ENCODE assay signal across 20 cellular contexts in the genomic region with DNA sequence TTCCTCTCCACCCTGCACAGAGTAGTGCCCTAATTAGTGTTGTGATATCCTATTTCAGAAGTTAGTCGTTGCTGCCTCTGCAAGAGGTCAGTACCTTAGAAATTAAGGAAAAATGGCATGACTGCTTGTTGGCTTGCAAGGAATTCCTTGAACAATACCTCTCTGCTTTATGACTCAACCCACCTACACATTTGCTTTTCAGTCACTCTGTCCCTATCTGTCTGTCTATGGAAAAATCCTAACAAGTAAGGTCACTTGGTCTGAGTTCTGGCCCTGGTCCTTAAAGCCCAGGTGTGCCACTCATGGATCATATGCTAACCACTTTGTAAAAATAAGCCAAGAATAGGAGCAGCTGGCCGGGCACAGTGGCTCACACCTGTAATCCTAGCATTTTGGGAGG.
DNase-seq lines count a peak whose midpoint lies in the region; ATAC-seq and TF ChIP-seq lines count a peak whose summit lies in the region.
"Had no signal": no experiment of that assay in that cellular context is flagged by ENCODE, and none has a peak within 500 bp of the region (broad histone marks: within the 10 kb centered on the region; RNA-seq: fewer than 3 reads in every experiment).

No MANE protein-coding gene starts in this region.

- TF ChIP-seq CTCF in foreskin keratinocyte (conservative IDR thresholded peaks at IDR 0.05) = no peak
- no peak for TF ChIP-seq CTCF in thyroid gland (IDR thresholded peaks at IDR 0.05)
- no peak for TF ChIP-seq CTCF in endodermal cell (conservative IDR thresholded peaks at IDR 0.05)

- H3K4me3 Mint-ChIP-seq in endodermal cell = no peak overlapping the region
- H3K4me3 Mint-ChIP-seq: CD4-positive, alpha-beta T cell; stimulated activated naive CD8-positive, alpha-beta T cell treated with anti-CD3 and anti-CD28 coated beads, Interleukin-15, amount 100 ng/mL, for 72 hours had no signal

- no peak overlapping the region for H3K4me3 ChIP-seq in thyroid gland (replicated peaks in 1 of 3)
- no peak overlapping the region for H3K4me3 ChIP-seq in endodermal cell (ENCODE audit: low read length)
- H3K4me3 ChIP-seq: ovary, Peyer's patch had no signal

- intact Hi-C loops in thyroid gland (cut with DNase I) = no loop called here

- H3K27me3 ChIP-seq in foreskin keratinocyte (no peaks in the 10 kb centered on the region), thyroid gland (no peaks in the 10 kb centered on the region), endodermal cell (ENCODE audit: control insufficient read depth, insufficient read depth, low read length, poor library complexity, severe bottlenecking) (no peaks in the 10 kb centered on the region)
- H3K27me3 ChIP-seq: ovary, Peyer's patch had no signal

- H3K36me3 Mint-ChIP-seq in endodermal cell (ENCODE audit: low read depth) = peaks cover 6% of the 10 kb centered on the region

- no peak for TF ChIP-seq POLR2A in thyroid gland (IDR thresholded peaks at IDR 0.05)

- H3K4me1 ChIP-seq in foreskin keratinocyte (peaks cover 7% of the 10 kb centered on the region), thyroid gland (peaks cover 29 to 37% of the 10 kb centered on the region in 2 donors), endodermal cell (ENCODE audit: control insufficient read depth, insufficient read depth, low read length) (no peaks in the 10 kb centered on the region)
- H3K4me1 ChIP-seq: Peyer's patch had no signal

- ATAC-seq in foreskin keratinocyte (peak; percentile 29), HG03039 (IDR thresholded peaks at IDR 0.05; ENCODE audit: unreplicated experiment) (no peak)
- ATAC-seq: stimulated activated naive CD8-positive, alpha-beta T cell treated with anti-CD3 and anti-CD28 coated beads, Interleukin-15, amount 100 ng/mL, for 72 hours had no signal

- WGBS in thyroid gland, 2 donors = 49 to 63% methylated on average over 2 of the region's 2 CpGs
- WGBS in endodermal cell (ENCODE audit: insufficient coverage in 1 of 2, insufficient read length in 1 of 2), 2 experiments = 82 to 100% methylated on average over 2 of the region's 2 CpGs

- H3K27me3 Mint-ChIP-seq in endodermal cell (ENCODE audit: insufficient read depth) = no peaks in the 10 kb centered on the region
- H3K27me3 Mint-ChIP-seq: CD4-positive, alpha-beta T cell; stimulated activated naive CD8-positive, alpha-beta T cell treated with anti-CD3 and anti-CD28 coated beads, Interleukin-15, amount 100 ng/mL, for 72 hours had no signal

- H3K9ac ChIP-seq in endodermal cell (ENCODE audit: extremely low read depth, low read length, poor library complexity, severe bottlenecking) = no peak overlapping the region
- H3K9ac ChIP-seq: KMS-11 had no signal

- H3K27ac ChIP-seq in foreskin keratinocyte = no peak overlapping the region
- peak overlapping the region; percentile 57 to 65 (median 59) for H3K27ac ChIP-seq in thyroid gland
- H3K27ac ChIP-seq in endodermal cell (ENCODE audit: low read depth, low read length) = no peak overlapping the region
- H3K27ac ChIP-seq: 22Rv1, KMS-11, ovary, Peyer's patch had no signal

- H3K9me3 ChIP-seq in thyroid gland (no peaks in the 10 kb centered on the region), endodermal cell (ENCODE audit: control insufficient read depth, low read length) (no peaks in the 10 kb centered on the region)
- H3K9me3 ChIP-seq: ovary, Peyer's patch had no signal

- no peaks in the 10 kb centered on the region for H3K36me3 ChIP-seq in thyroid gland
- peaks cover 10% of the 10 kb centered on the region for H3K36me3 ChIP-seq in endodermal cell (ENCODE audit: control insufficient read depth, insufficient read depth, low read length)
- H3K36me3 ChIP-seq: ovary had no signal

- no peaks in the 10 kb centered on the region for H3K4me1 Mint-ChIP-seq in endodermal cell

- DNase-seq in NCI-H2029 treated with DMSO at 0.1 percent for 48 hours (lab: John Stamatoyannopoulos, UW) = peak; percentile 54
- no peak for DNase-seq in NCI-H2029 (lab: John Stamatoyannopoulos, UW)
- peak; percentile 75 for DNase-seq in SW480 (ENCODE audit: low spot score)
- DNase-seq in foreskin keratinocyte = peak in 1 of 2 donors; percentile 22
- no peak for DNase-seq in thyroid gland
- no peak for DNase-seq in endodermal cell
- DNase-seq in NCI-H524 treated with DMSO at 0.1 percent for 48 hours (lab: John Stamatoyannopoulos, UW) = no peak
- DNase-seq: activated naive CD4-positive, alpha-beta T cell treated with anti-CD3 and anti-CD28 coated beads, Interleukin-2, amount 50 U/mL, for 16 hours; CD4-positive, alpha-beta T cell; glutamatergic neuron; NCI-H1436; NCI-H524; ovary; Peyer's patch; stimulated activated CD4-positive, alpha-beta T cell treated with anti-CD3 and anti-CD28 coated beads, Interleukin-12 subunit alpha, Interleukin-12 subunit beta, amount 100 ng/mL, for 4 hours; stimulated activated naive CD8-positive, alpha-beta T cell treated with anti-CD3 and anti-CD28 coated beads, Interleukin-15, amount 100 ng/mL, for 72 hours; T-helper 1 cell had no signal

- no peak overlapping the region for H3K27ac Mint-ChIP-seq in endodermal cell
- H3K27ac Mint-ChIP-seq: CD4-positive, alpha-beta T cell had no signal

- H3K9me3 Mint-ChIP-seq in endodermal cell = no peaks in the 10 kb centered on the region
- H3K9me3 Mint-ChIP-seq: CD4-positive, alpha-beta T cell; stimulated activated naive CD8-positive, alpha-beta T cell treated with anti-CD3 and anti-CD28 coated beads, Interleukin-15, amount 100 ng/mL, for 72 hours had no signal

Comparison
In these comparisons a context has a peak if more than half of its experiments do, and no peak if none do; other contexts are left out.
1. DNase-seq: peak in NCI-H2029 treated with DMSO at 0.1 percent for 48 hours (single experiment) and SW480 (single experiment); none in NCI-H2029 (single experiment), thyroid gland (0 of 2), endodermal cell (single experiment) and NCI-H524 treated with DMSO at 0.1 percent for 48 hours (single experiment).
2. H3K27ac ChIP-seq: peak in thyroid gland (3 of 3); none in foreskin keratinocyte (single experiment) and endodermal cell (single experiment).